1 cellular context compared by ENCODE assay signal in the genomic region with DNA sequence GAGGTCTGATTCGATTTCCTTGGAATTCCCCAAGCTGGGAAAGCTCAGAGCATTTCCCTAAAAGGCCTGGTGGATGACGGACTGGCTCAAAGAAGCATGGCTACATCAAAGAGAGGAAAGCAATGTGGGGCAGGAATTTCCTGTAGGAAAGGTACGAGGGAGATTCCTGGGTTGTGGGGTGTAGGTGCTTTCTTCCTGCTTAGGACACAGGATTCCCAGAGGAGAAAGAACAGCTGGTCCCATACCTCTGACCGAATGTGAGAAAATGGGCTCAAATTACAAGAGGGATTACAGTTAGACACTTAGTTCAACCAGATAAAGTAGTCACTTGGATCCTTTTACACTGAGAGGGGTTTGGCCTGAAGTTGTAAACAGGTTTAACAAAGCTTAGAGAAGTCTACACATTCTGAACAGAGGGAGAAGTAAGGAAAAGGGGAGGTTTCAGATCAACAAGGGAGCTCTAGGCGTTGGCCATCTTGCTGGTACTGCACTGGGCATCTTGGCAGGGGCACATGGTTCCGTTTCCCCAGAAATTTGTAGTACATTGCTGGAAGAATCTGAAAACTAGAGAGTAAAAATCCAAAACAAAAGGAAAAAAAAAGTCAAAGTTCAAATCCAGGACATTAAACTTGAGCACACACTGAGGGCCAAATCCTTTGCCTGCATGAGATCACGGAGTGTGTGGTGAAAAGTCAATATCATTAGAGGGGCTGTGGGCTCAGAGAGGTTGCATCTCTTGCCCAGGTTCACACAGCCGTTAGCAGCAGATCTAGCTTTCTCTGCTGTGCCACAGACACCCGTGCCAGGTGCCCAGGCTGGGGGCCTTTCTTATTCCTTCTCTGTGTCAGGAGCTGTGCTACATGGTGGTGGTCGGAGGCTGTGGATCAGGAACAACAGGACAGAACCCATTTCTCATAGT.
TF ChIP-seq lines count a peak whose summit lies in the region.

No MANE protein-coding gene starts in this region.

TF ChIP-seq in endothelial cell of umbilical vein, 7 proteins besides CTCF, POLR2A, EP300 and RAD21 (continued from another document):
- TF ChIP-seq POLR2AphosphoS5 (IDR thresholded peaks at IDR 0.05; ENCODE audit: insufficient read depth, low read depth, low read length): no peak
- TF ChIP-seq JUN (IDR thresholded peaks at IDR 0.05; ENCODE audit: borderline replicate concordance, insufficient read depth, insufficient read length, low read depth): peak; percentile 56
- TF ChIP-seq, protein P1, sequence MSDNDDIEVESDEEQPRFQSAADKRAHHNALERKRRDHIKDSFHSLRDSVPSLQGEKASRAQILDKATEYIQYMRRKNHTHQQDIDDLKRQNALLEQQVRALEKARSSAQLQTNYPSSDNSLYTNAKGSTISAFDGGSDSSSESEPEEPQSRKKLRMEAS (IDR thresholded peaks at IDR 0.05; ENCODE audit: insufficient read depth, insufficient read length): no peak
- TF ChIP-seq FOS (IDR thresholded peaks at IDR 0.05; ENCODE audit: borderline replicate concordance, insufficient read depth, low read length): no peak
- no peak for TF ChIP-seq EZH2 (IDR thresholded peaks at IDR 0.05; ENCODE audit: borderline replicate concordance, low read depth, low read length, severe bottlenecking)
- no peak for TF ChIP-seq GATA2 (IDR thresholded peaks at IDR 0.05; ENCODE audit: insufficient read depth, insufficient read length, low read depth, low read length)
